ENCODE assay signal across 8 cellular contexts in genomic region chr17:59329558-59330313, GRCh38. TPM values are rescaled to one million over a fixed set of nuclear protein-coding genes. Genes with fewer than 3 reads are reported as not detected.
DNase-seq lines count a peak whose midpoint lies in the region; ATAC-seq, FAIRE-seq and TF ChIP-seq lines count a peak whose summit lies in the region.

No MANE protein-coding gene starts in this region.

- CTCF ChIA-PET in K562 (lab: Yijun Ruan, JAX; ENCODE audit: low intra/inter-chr PET ratio) = interaction anchor here (0.6 to 1.3 kb wide), 3 partner anchors 12 to 111 kb away, joined by 4 to 5 read pairs (median 5); no protein-coding TSS in a partner anchor

- no peaks in the 10 kb centered on the region for H3K9me3 Mint-ChIP-seq in progenitor cell of endocrine pancreas (ENCODE audit: low read depth)

- no peaks in the 10 kb centered on the region for H3K36me3 Mint-ChIP-seq in progenitor cell of endocrine pancreas (ENCODE audit: insufficient read depth)

- peaks cover 49% of the 10 kb centered on the region for H3K4me1 Mint-ChIP-seq in progenitor cell of endocrine pancreas (ENCODE audit: low read depth)

- no peaks in the 10 kb centered on the region for H3K9me1 ChIP-seq in K562 (ENCODE audit: control insufficient read depth, insufficient read depth, low read length)

- in situ Hi-C loops in K562 (cut with MboI) = no loop called here

- H3K27me3 ChIP-seq in K562 (ENCODE audit: control insufficient read depth in 2 of 2, insufficient read depth in 2 of 2, low read length in 2 of 2) (peaks cover 23% of the 10 kb centered on the region in 2 experiments), right atrium auricular region (no peaks in the 10 kb centered on the region)

- TF ChIP-seq RAD21 in K562 (CRISPR knock-in tag; conservative IDR thresholded peaks at IDR 0.05 in 1 of 2, IDR thresholded peaks at IDR 0.05 in 1 of 2) = peak; percentile 82 to 88

- H2AFZ ChIP-seq in K562 (ENCODE audit: low read depth, low read length) = peak overlapping the region; percentile 84

- H3K27ac ChIP-seq in K562 (ENCODE audit: extremely low read depth, low read depth, low read length) (no peak overlapping the region), right atrium auricular region (peak overlapping the region; percentile 92 to 95)

- peak; percentile 80 to 92 (median 90) for TF ChIP-seq CTCF in K562 (IDR thresholded peaks at IDR 0.05 in 2 of 3, conservative IDR thresholded peaks at IDR 0.05 in 1 of 3; ENCODE audit: insufficient read depth in 2 of 3, low read depth in 1 of 3, low read length in 3 of 3)
- peak; percentile 69 to 91 for TF ChIP-seq CTCF in right atrium auricular region (IDR thresholded peaks at IDR 0.05)
- peak; percentile 80 for TF ChIP-seq CTCF in progenitor cell of endocrine pancreas (IDR thresholded peaks at IDR 0.05; ENCODE audit: unreplicated experiment)

- peak overlapping the region; percentile 96 for H3K27ac Mint-ChIP-seq in progenitor cell of endocrine pancreas

- peak; percentile 49 for ATAC-seq in GM18868 (IDR thresholded peaks at IDR 0.05; ENCODE audit: unreplicated experiment)
- peak; percentile 82 for ATAC-seq in K562

- H3K79me2 ChIP-seq in K562 (ENCODE audit: control insufficient read depth, insufficient read depth, low read length) = no peaks in the 10 kb centered on the region

- intact Hi-C loops in K562 (cut with micrococcal nuclease) = loop anchor here (1.0 to 5.0 kb wide), 2 partner anchors 38 to 111 kb away; no protein-coding TSS in a partner anchor

- H3K9ac ChIP-seq in K562 (ENCODE audit: insufficient read depth in 1 of 2, low read depth in 2 of 2, low read length in 2 of 2) = no peak overlapping the region

- TF ChIP-seq POLR2A in K562 (conservative IDR thresholded peaks at IDR 0.05) = no peak

- WGBS in K562 (ENCODE audit: insufficient coverage, low coverage, missing lambda C conversion rate) = 7% methylated on average over 7 of the region's 8 CpGs

- H3K36me3 ChIP-seq in K562 (ENCODE audit: control insufficient read depth, insufficient read depth, low read length) (no peaks in the 10 kb centered on the region), right atrium auricular region (no peaks in the 10 kb centered on the region)

- BruUV-seq in K562 (replicated peaks; lab: Mats Ljungman, UMichigan) = no TSS peak

- FAIRE-seq in K562 (lab: Jason Lieb, UNC) = peak; percentile 92

- H3K4me2 ChIP-seq in K562 (ENCODE audit: insufficient read depth, low read length) = peak overlapping the region; percentile 26

- H3K4me3 ChIP-seq in K562 (no peak overlapping the region), right atrium auricular region (no peak overlapping the region)

- peak; percentile 77 for DNase-seq in AG08396 (ENCODE audit: low spot score)
- peak; percentile 96 for DNase-seq in MV-4-11 (lab: John Stamatoyannopoulos, UW)
- peak; percentile 20 for DNase-seq in T follicular helper cell (ENCODE audit: low read depth)
- peak; percentile 66 to 77 (median 72) for DNase-seq in K562 (ENCODE audit: extremely low read depth in 1 of 4, low spot score in 3 of 4)
- DNase-seq in right atrium auricular region (ENCODE audit: low spot score) = peak; percentile 74
- DNase-seq in progenitor cell of endocrine pancreas (ENCODE audit: low spot score, unreplicated experiment) = peak; percentile 21
- no peak for DNase-seq in NK-92 (lab: John Stamatoyannopoulos, UW; ENCODE audit: unreplicated experiment)

- POLR2A ChIA-PET in K562 (lab: Yijun Ruan, JAX) = interaction anchor here (1.0 kb wide), 2 partner anchors 10 to 19 kb away, joined by 3 to 5 read pairs; no protein-coding TSS in a partner anchor

- peak overlapping the region; percentile 68 for H3K4me3 Mint-ChIP-seq in progenitor cell of endocrine pancreas (ENCODE audit: low read depth)

- no peaks in the 10 kb centered on the region for H3K27me3 Mint-ChIP-seq in progenitor cell of endocrine pancreas

- no peak for TF ChIP-seq EP300 in K562 (IDR thresholded peaks at IDR 0.05; ENCODE audit: low read length)

- H4K20me1 ChIP-seq in K562 (replicated peaks; ENCODE audit: control insufficient read depth, insufficient read depth, low read length) = 0 out of 2 replicates have a peak, but pooled peaks cover 5% of the 10 kb centered on the region

- H3K9me3 ChIP-seq in K562 (replicated peaks; ENCODE audit: control insufficient read depth, insufficient read depth, low read depth, low read length) = no peaks in the 10 kb centered on the region
- H3K9me3 ChIP-seq in right atrium auricular region = no peaks in the 10 kb centered on the region

- peaks cover 16 to 23% of the 10 kb centered on the region in 2 experiments; a peak in 4 of 5 replicates for H3K4me1 ChIP-seq in K562 (replicated peaks in 1 of 2; ENCODE audit: control insufficient read depth in 2 of 2, insufficient read depth in 2 of 2, low read length in 2 of 2)
- peaks cover 0 to 63% of the 10 kb centered on the region in 2 donors for H3K4me1 ChIP-seq in right atrium auricular region

TF ChIP-seq in K562, 482 proteins besides CTCF, POLR2A, EP300 and RAD21 (continues in another document):
- peak; percentile 23; the same call in 1 of the 2 replicates for TF ChIP-seq ARID2 (IDR thresholded peaks at IDR 0.05)
- TF ChIP-seq RBM17 (IDR thresholded peaks at IDR 0.05; ENCODE audit: borderline replicate concordance, low read depth, low read length) = no peak
- no peak for TF ChIP-seq TSHZ1 (CRISPR knock-in tag; IDR thresholded peaks at IDR 0.05)
- no peak for TF ChIP-seq ZNF41 (CRISPR knock-in tag; conservative IDR thresholded peaks at IDR 0.05)
- TF ChIP-seq VEZF1 (CRISPR knock-in tag; IDR thresholded peaks at IDR 0.05) = peak; percentile 7; the same call in 1 of the 2 replicates
- no peak for TF ChIP-seq SMAD4 (CRISPR knock-in tag; conservative IDR thresholded peaks at IDR 0.05)
- TF ChIP-seq RFX1 (IDR thresholded peaks at IDR 0.05) = 0 out of 2 replicates have a peak, but pooled peaks have one; percentile 13

RNA-seq across cellular contexts. Expression of gene YPEL2, which starts 1.7 kb away (rescaled TPM):
- 5.5 and 7.2 TPM in 2 replicates for total RNA-seq in K562 (2011; cell fraction: chromatin; rRNA removed; ENCODE audit: low replicate concordance)
- total RNA-seq in K562 (2011; cell fraction: nucleolus; rRNA removed) = 2.8 and 3.0 TPM in 2 replicates
- total RNA-seq in K562 (2011; cell fraction: nucleoplasm; rRNA removed) = 3.4 and 5.6 TPM in 2 replicates
- 0.14 and 1.1 TPM in 2 replicates for total RNA-seq in K562 (2014; rRNA removed)
- total RNA-seq in K562 (2014; rRNA removed; fragmentation: Illumina TruSeq; extraction: Trizol) = 0.47 and 0.57 TPM in 2 replicates
- total RNA-seq in K562 (2015; rRNA removed; fragmentation: Illumina TruSeq; extraction: Trizol) = 0.33 and 0.38 TPM in 2 replicates
- 0.54 and 0.71 TPM in 2 replicates for total RNA-seq in K562 (2021)
- polyA plus RNA-seq in K562 (2011; rRNA removed) = 2.4 and 3.2 TPM in 2 replicates
- 1.1 and 1.7 TPM in 2 replicates for polyA plus RNA-seq in K562 (2011; cell fraction: cytosol; rRNA removed)
- polyA plus RNA-seq in K562 (2011; cell fraction: nucleus; rRNA removed) = 3.9 and 5.7 TPM in 2 replicates
- 0.40 and 0.53 TPM in 2 replicates for polyA plus RNA-seq in K562 (2012)
- 0.61 and 0.83 TPM in 2 replicates for polyA plus RNA-seq in K562 (2014; fragmentation: Illumina TruSeq; extraction: Trizol)
- polyA plus RNA-seq in K562 (2014; fragmentation: Nextera tagmentation; extraction: Ambion mirVana) = under 1 TPM; 0.11 to 0.13 TPM
- 0.59 and 0.68 TPM in 2 replicates for polyA plus RNA-seq in K562 (2014; rRNA removed)
- polyA minus RNA-seq in K562 (2011; rRNA and poly(A)+ RNA removed) = 1.8 and 2.3 TPM in 2 replicates
- 0.67 and 2.2 TPM in 2 replicates for polyA minus RNA-seq in K562 (2011; cell fraction: cytosol; rRNA and poly(A)+ RNA removed)
- 1.2 and 2.1 TPM in 2 replicates for polyA minus RNA-seq in K562 (2011; cell fraction: nucleus; rRNA and poly(A)+ RNA removed)
- total RNA-seq in right atrium auricular region = 10 to 100 TPM; 28.3 to 34.1 TPM
- 39.9 and 40.8 TPM in 2 replicates for total RNA-seq in progenitor cell of endocrine pancreas
